ENCODE assay signal across 9 cellular contexts in the genomic region with DNA sequence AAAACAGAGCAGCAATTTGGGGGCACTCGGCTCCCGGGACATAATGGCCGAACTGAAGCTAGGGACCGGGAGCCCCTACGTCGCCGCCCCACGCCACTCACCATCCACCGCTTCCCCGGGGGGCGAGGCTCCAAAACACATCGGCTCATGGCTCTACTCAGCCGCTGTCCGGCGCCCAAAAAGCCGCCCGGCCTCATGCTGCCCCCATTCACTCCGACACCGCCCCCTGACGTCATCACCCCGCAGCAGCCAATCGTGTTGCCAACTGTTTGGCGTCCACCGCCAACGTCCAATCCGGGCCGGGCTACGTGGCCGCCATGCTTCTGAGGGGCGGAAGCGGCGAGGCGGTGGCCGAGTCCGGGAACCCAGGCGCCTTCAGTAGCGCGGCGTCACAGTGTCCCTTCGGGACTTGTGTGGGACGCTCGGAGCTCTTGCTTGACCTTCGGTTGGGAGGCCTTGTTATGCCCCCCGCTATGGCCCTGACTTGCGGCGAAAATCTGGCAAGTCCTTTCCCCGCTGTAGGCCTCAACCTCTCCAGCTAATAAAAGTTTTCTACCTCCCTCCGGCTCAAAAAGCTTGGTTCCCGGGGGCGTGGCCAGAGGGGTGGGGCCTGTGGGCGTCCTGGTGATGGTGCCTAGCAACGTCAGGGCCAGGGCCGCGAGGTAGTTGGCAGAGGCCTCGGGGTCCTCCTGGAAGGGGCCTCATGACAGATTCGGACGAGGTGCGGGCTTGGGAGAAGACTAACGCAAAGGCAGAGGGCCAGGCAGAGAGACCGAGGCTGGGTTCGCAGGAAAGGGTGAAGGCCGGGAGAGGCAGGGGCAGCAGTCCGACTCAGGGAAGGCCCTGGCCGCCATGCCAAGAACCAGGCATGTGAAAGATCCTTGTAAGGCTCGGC. TPM values are rescaled to one million over a fixed set of nuclear protein-coding genes. Genes with fewer than 3 reads are reported as not detected.
A peak's percentile ranks its signal among the peaks of the same experiment; 100 is the strongest.
DNase-seq lines count a peak whose midpoint lies in the region; ATAC-seq, FAIRE-seq and TF ChIP-seq lines count a peak whose summit lies in the region.
"Had no signal": no experiment of that assay in that cellular context is flagged by ENCODE, and none has a peak within 500 bp of the region (broad histone marks: within the 10 kb centered on the region; RNA-seq: fewer than 3 reads in every experiment).

A gene with protein sequence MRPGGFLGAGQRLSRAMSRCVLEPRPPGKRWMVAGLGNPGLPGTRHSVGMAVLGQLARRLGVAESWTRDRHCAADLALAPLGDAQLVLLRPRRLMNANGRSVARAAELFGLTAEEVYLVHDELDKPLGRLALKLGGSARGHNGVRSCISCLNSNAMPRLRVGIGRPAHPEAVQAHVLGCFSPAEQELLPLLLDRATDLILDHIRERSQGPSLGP (minus strand): TSS at position 221 of the 895 bp plus-strand sequence. CDS start 24 bp downstream, at position 197.
A gene with protein sequence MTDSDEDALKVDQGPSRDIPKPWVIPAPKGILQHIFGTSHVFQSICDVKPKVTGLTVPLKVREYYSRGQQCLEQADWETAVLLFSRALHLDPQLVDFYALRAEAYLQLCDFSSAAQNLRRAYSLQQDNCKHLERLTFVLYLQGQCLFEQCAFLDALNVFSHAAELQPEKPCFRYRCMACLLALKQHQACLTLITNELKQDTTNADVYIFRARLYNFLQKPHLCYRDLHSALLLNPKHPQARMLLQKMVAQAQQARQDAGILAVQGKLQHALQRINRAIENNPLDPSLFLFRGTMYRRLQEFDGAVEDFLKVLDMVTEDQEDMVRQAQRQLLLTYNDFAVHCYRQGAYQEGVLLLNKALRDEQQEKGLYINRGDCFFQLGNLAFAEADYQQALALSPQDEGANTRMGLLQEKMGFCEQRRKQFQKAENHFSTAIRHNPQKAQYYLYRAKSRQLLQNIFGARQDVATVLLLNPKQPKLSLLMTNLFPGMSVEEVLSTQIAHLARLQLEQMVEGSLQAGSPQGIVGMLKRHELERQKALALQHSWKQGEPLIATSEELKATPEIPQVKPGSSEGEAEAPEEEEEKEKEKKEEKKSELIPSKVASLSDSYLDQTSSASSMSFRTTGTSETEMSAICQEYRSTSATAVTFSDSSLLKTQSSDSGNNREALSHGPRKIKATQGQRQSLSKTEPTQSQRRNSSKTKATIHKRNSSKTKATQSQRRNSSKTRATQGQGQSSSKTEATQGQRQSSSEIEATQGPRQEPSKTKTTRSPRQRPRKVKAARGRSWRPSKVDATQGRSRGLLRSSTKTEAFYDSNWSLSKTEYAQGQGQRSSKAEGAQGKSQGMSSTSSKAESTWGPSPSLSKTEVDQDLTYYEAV (plus strand): TSS at position 637 of the 895 bp plus-strand sequence. CDS start 67 bp downstream, at position 704.

- peak; percentile 95 for FAIRE-seq in kidney (lab: Jason Lieb, UNC)
- FAIRE-seq: colon had no signal

- H3K27ac ChIP-seq in kidney (ENCODE audit: low read depth in 2 of 2, low read length in 2 of 2), result peak within 1 kb of the TSS; percentile 77 to 91

- peak within 1 kb of the TSS; percentile 91 to 94 for H3K4me3 ChIP-seq in kidney (ENCODE audit: low read length in 2 of 2)

- H3K4me1 ChIP-seq in kidney (ENCODE audit: control insufficient read depth in 1 of 2, insufficient read depth in 1 of 2, low read depth in 1 of 2, low read length in 2 of 2), result peaks cover 3 to 12% of the 10 kb centered on the region in 2 donors

- H3K9me3 ChIP-seq in kidney (ENCODE audit: control insufficient read depth in 1 of 2, low read length in 2 of 2), result no peaks in the 10 kb centered on the region

- no peaks in the 10 kb centered on the region for H3K36me3 ChIP-seq in kidney (ENCODE audit: control insufficient read depth in 1 of 2, insufficient read depth in 2 of 2, low read length in 2 of 2)

- DNase-seq in AML-193 (lab: John Stamatoyannopoulos, UW) (peak; percentile 85 to 89), NCI-H460 (ENCODE audit: extremely low read depth, low read depth) (peak; percentile 96), cerebellum (ENCODE audit: low spot score) (peak; percentile 99), kidney (peak; percentile 99)
- DNase-seq in activated CD4-positive, alpha-beta T cell treated with anti-CD3 and anti-CD28 coated beads for 1 hour, result peak; percentile 94
- peak; percentile 88 to 95 for DNase-seq in stimulated activated CD4-positive, alpha-beta T cell treated with anti-CD3 and anti-CD28 coated beads, Interleukin-15, amount 100 ng/mL, for 1 hour (ENCODE audit: low read depth in 1 of 2, low spot score in 1 of 2)

- intact Hi-C loops in kidney (cut with DNase I), result no loop called here

- peak; percentile 88 for ATAC-seq in HG03432 (IDR thresholded peaks at IDR 0.05; ENCODE audit: unreplicated experiment)

- peak within 1 kb of the TSS; percentile 71 to 73 for H3K9ac ChIP-seq in kidney (ENCODE audit: low read length in 2 of 2)

- TF ChIP-seq CTCF in kidney (IDR thresholded peaks at IDR 0.05; ENCODE audit: borderline replicate concordance, extremely low read depth, insufficient read depth), result no peak

- peak; percentile 37 for TF ChIP-seq POLR2A in GM19193 (IDR thresholded peaks at IDR 0.05; ENCODE audit: extremely low read depth, insufficient read depth, insufficient read length)

RNA-seq across cellular contexts. Expression of the first gene that starts in this region (rescaled TPM):
- total RNA-seq in NCI-H460 (2014; rRNA removed; shearing (Covaris generic)), result 12.1 and 13.8 TPM in 2 replicates
- 22.9 and 50.3 TPM in 2 replicates for polyA plus RNA-seq in NCI-H460 (2014; cell fraction: nucleus; rRNA removed)
- total RNA-seq in cerebellum (9.8 TPM), kidney (20.5 TPM)
- polyA plus RNA-seq in kidney (ENCODE audit: insufficient read depth, low read depth, low replicate concordance), result 41.3 TPM

RNA-seq across cellular contexts. Expression of the second gene that starts in this region (rescaled TPM):
- 0.20 TPM in 1 of 2 replicates, not detected in the other for total RNA-seq in NCI-H460 (2014; rRNA removed; shearing (Covaris generic))
- 0.11 and 0.18 TPM in 2 replicates for polyA plus RNA-seq in NCI-H460 (2014; cell fraction: nucleus; rRNA removed)
- not detected for total RNA-seq in cerebellum
- 0.72 TPM for total RNA-seq in kidney
- 0.32 TPM for polyA plus RNA-seq in kidney (ENCODE audit: insufficient read depth, low read depth, low replicate concordance)

Comparison
In these comparisons a context has a peak if more than half of its experiments do, and no peak if none do; other contexts are left out.
1. Peak in every context shown above with its lines: DNase-seq, ATAC-seq, H3K4me3 ChIP-seq and H3K27ac ChIP-seq.